In genomic region chr12:28884861-28885260, GRCh38 we compare ENCODE assay signal across 17 cellular contexts.
"Had no signal": no experiment of that assay in that cellular context is flagged by ENCODE, and none has a peak within 500 bp of the region (broad histone marks: within the 10 kb centered on the region; RNA-seq: fewer than 3 reads in every experiment).

No MANE protein-coding gene starts in this region.

- ATAC-seq: activated CD8-positive, alpha-beta T cell treated with anti-CD3 and anti-CD28 coated beads, Interleukin-2, amount 10 ng/mL, durations not matched to agents 7 days and 5 days; activated T-cell treated with anti-CD3 and anti-CD28 coated beads, Interleukin-2, amount 50 U/mL, for 72 hours; esophagus mucosa; gastrocnemius medialis; left cardiac atrium; psoas muscle; right lobe of liver; upper lobe of right lung had no signal

- H3K27me3 ChIP-seq: brain microvascular endothelial cell, gastrocnemius medialis, heart left ventricle, right lobe of liver, spleen, upper lobe of right lung had no signal

- H3K4me1 ChIP-seq: gastrocnemius medialis, heart left ventricle, psoas muscle, right lobe of liver, spleen, upper lobe of right lung had no signal

- DNase-seq: activated CD4-positive, alpha-beta T cell treated with anti-CD3 and anti-CD28 coated beads, Interleukin-2, amount 10 ng/mL, durations not matched to agents 24 days and 14 days; activated CD4-positive, CD25-positive, alpha-beta regulatory T cell; activated CD8-positive, alpha-beta memory T cell treated with anti-CD3 and anti-CD28 coated beads, Interleukin-2, amount 50 U/mL, for 4 hours; activated CD8-positive, alpha-beta T cell treated with anti-CD3 and anti-CD28 coated beads, Interleukin-2, amount 10 ng/mL, durations not matched to agents 7 days and 5 days; activated naive CD8-positive, alpha-beta T cell treated with anti-CD3 and anti-CD28 coated beads for 36 hours; activated T-cell treated with anti-CD3 and anti-CD28 coated beads, Interleukin-2, amount 50 U/mL, for 72 hours; brain microvascular endothelial cell; gastrocnemius medialis; left cardiac atrium; psoas muscle; right lobe of liver; spleen; upper lobe of right lung had no signal

- H3K36me3 ChIP-seq: brain microvascular endothelial cell, gastrocnemius medialis, heart left ventricle, right lobe of liver, spleen, thoracic aorta, upper lobe of right lung had no signal

- H3K9me3 ChIP-seq: gastrocnemius medialis, heart left ventricle, psoas muscle, right lobe of liver, spleen, thoracic aorta, upper lobe of right lung had no signal

- H3K4me3 ChIP-seq: coronary artery, gastrocnemius medialis, heart left ventricle, psoas muscle, right lobe of liver, spleen, thoracic aorta, upper lobe of right lung had no signal

- H3K27ac ChIP-seq: brain microvascular endothelial cell, coronary artery, gastrocnemius medialis, psoas muscle, right lobe of liver, spleen, thoracic aorta, upper lobe of right lung had no signal
